Comparison of ENCODE assay signal across 11 cellular contexts in the genomic region with DNA sequence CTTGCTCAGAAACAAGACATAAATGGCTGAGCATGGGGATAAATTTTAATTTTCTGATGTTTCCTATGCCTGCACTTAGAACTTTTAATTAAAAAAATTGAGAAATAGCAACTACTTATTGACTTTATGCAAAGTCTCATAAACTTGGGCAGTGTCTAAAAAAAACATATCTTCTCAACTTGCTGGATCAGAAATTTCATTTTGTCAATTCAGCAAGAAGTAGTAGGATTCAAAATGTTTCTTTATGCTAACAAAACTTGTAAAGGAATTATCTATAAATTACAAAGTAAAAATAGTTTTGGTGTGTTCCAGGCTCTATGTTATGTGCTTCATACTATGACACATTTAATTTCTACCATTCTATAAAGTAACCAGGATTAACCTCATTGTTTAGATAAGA.
"Had no signal": no experiment of that assay in that cellular context is flagged by ENCODE, and none has a peak within 500 bp of the region (broad histone marks: within the 10 kb centered on the region; RNA-seq: fewer than 3 reads in every experiment).

No MANE protein-coding gene starts in this region.

- H3K9me3 ChIP-seq: HAP-1 had no signal

- H3K4me2 ChIP-seq: GM23338 had no signal

- H3K9ac ChIP-seq: GM23248 had no signal

- H3K27ac ChIP-seq: GM23248 had no signal

- H3K27ac Mint-ChIP-seq: GM23338, H9, HFFc6 had no signal

- H3K4me3 ChIP-seq: GM23248, GM23338, HAP-1 had no signal

- FAIRE-seq: H1, H54 had no signal

- H3K4me1 ChIP-seq: HAP-1 had no signal

- H3K36me3 ChIP-seq: HAP-1 had no signal

- H2AFZ ChIP-seq: GM23248, GM23338 had no signal

- ATAC-seq: HCT116 had no signal

- H3K4me3 Mint-ChIP-seq: GM23338, H9, HFFc6 had no signal

- DNase-seq: GM23248, GOT3, H7, H9, HCEC 1CT, HFFc6 had no signal
